In genomic region chr1:178964469-178965330, GRCh38 we compare ENCODE assay signal across 19 cellular contexts.
DNase-seq lines count a peak whose midpoint lies in the region; ATAC-seq and TF ChIP-seq lines count a peak whose summit lies in the region.
"Had no signal": no experiment of that assay in that cellular context is flagged by ENCODE, and none has a peak within 500 bp of the region (broad histone marks: within the 10 kb centered on the region; RNA-seq: fewer than 3 reads in every experiment).

No MANE protein-coding gene starts in this region.

- H2AFZ ChIP-seq in IMR-90 (replicated peaks; ENCODE audit: low read length, poor library complexity) = no peak overlapping the region
- H2AFZ ChIP-seq: GM23248 had no signal

- DNase-seq in GM13977 (ENCODE audit: low spot score) = peak; percentile 3
- DNase-seq in IMR-90 = no peak
- peak; percentile 53 for DNase-seq in mesenteric fat pad (ENCODE audit: low spot score)
- DNase-seq in T-cell = no peak
- no peak for DNase-seq in GM19240 (ENCODE audit: insufficient read length, low spot score)
- no peak for DNase-seq in activated T-cell treated with anti-CD3 and anti-CD28 coated beads, Interleukin-2, amount 50 U/mL, for 24 hours
- DNase-seq: ACHN; BE2C; C1 segment of cervical spinal cord; CD4-positive, CD25-positive, alpha-beta regulatory T cell; CD8-positive, alpha-beta memory T cell; COR-L47; DMS 273 treated with DMSO at 0.1 percent for 48 hours; DMS53; GM23248; HCEC 1CT; KG1 had no signal

- no peaks in the 10 kb centered on the region for H4K20me1 ChIP-seq in IMR-90 (ENCODE audit: insufficient read depth, low read length)

- no peak overlapping the region for H2AK9ac ChIP-seq in IMR-90 (replicated peaks; ENCODE audit: low read depth, low read length, poor library complexity)

- peaks cover 12% of the 10 kb centered on the region for H3K9me3 ChIP-seq in IMR-90 (ENCODE audit: control insufficient read depth, insufficient read depth, low read length)
- H3K9me3 ChIP-seq: BE2C had no signal

- no peaks in the 10 kb centered on the region for H3K9me3 Mint-ChIP-seq in T-cell
- H3K9me3 Mint-ChIP-seq in activated T-cell treated with anti-CD3 and anti-CD28 coated beads, Interleukin-2, amount 50 U/mL, for 24 hours = peaks cover 6% of the 10 kb centered on the region

- no peak for TF ChIP-seq RAD21 in IMR-90 (IDR thresholded peaks at IDR 0.05; ENCODE audit: low read length)

- no peaks in the 10 kb centered on the region for H3K9me1 ChIP-seq in IMR-90 (ENCODE audit: insufficient read depth, low read length)

- H3K9ac ChIP-seq in IMR-90 (ENCODE audit: low read depth, low read length) = no peak overlapping the region
- H3K9ac ChIP-seq: GM23248 had no signal

- H3K36me3 ChIP-seq in IMR-90 (ENCODE audit: control insufficient read depth, insufficient read depth, low read length) = no peaks in the 10 kb centered on the region
- H3K36me3 ChIP-seq: BE2C had no signal

- no peak overlapping the region for H3K27ac Mint-ChIP-seq in T-cell
- H3K27ac Mint-ChIP-seq in activated T-cell treated with anti-CD3 and anti-CD28 coated beads, Interleukin-2, amount 50 U/mL, for 24 hours = no peak overlapping the region
- H3K27ac Mint-ChIP-seq: CD4-positive, CD25-positive, alpha-beta regulatory T cell; IgD-negative memory B cell had no signal

- TF ChIP-seq CTCF in GM13977 (IDR thresholded peaks at IDR 0.05; ENCODE audit: extremely low read depth, insufficient read depth, missing control alignments) (no peak), IMR-90 (conservative IDR thresholded peaks at IDR 0.05; ENCODE audit: low read depth, low read length) (no peak)

- no peaks in the 10 kb centered on the region for H3K79me1 ChIP-seq in IMR-90 (ENCODE audit: low read depth in 1 of 2, low read length in 2 of 2)

- dilution Hi-C loops in IMR-90 (cut with HindIII; ENCODE audit: low sequenced_read_pairs, unreplicated experiment) = no loop called here

- no peak overlapping the region for H3K56ac ChIP-seq in IMR-90 (ENCODE audit: extremely low read depth, insufficient read depth, low read length)

- no peak for ATAC-seq in IMR-90 (ENCODE audit: low read depth)
- ATAC-seq in T-cell (replicated peaks in 1 of 4) = no peak

- intact Hi-C loops in IMR-90 (cut with micrococcal nuclease) = no loop called here

- no peak overlapping the region for H4K91ac ChIP-seq in IMR-90 (ENCODE audit: insufficient read depth, low read depth, low read length)

- no peak overlapping the region for H2BK5ac ChIP-seq in IMR-90 (ENCODE audit: low read depth, low read length, poor library complexity, severe bottlenecking)

- no peak overlapping the region for H3K23ac ChIP-seq in IMR-90 (ENCODE audit: low read depth, low read length)

- peaks cover 15% of the 10 kb centered on the region for H3K27me3 ChIP-seq in IMR-90 (ENCODE audit: control insufficient read depth, insufficient read depth, low read length)
- H3K27me3 ChIP-seq: BE2C had no signal

- POLR2A ChIA-PET in IMR-90 (lab: Charles Lee; ENCODE audit: unreplicated experiment) = no interaction called here
- POLR2A ChIA-PET in T-cell (lab: Charles Lee) = no interaction called here

- WGBS in IMR-90 (ENCODE audit: extremely low coverage in 2 of 2, insufficient read length in 1 of 2), 2 experiments = 80% methylated on average over 1 of the region's 8 CpGs; no CpG with 5 or more reads in 1 of the 2 experiments

- no peak overlapping the region for H3K4ac ChIP-seq in IMR-90 (ENCODE audit: low read depth, low read length)

- H2BK20ac ChIP-seq in IMR-90 (ENCODE audit: low read depth, low read length) = no peak overlapping the region

- no peak overlapping the region for H4K5ac ChIP-seq in IMR-90 (ENCODE audit: low read depth, low read length)

- H3K14ac ChIP-seq in IMR-90 (replicated peaks; ENCODE audit: low read depth, low read length) = no peak overlapping the region

- peaks cover 3 to 5% of the 10 kb centered on the region in 2 donors for H3K27me3 Mint-ChIP-seq in T-cell
- no peaks in the 10 kb centered on the region for H3K27me3 Mint-ChIP-seq in activated T-cell treated with anti-CD3 and anti-CD28 coated beads, Interleukin-2, amount 50 U/mL, for 24 hours

- H2BK120ac ChIP-seq in IMR-90 (ENCODE audit: low read depth, low read length) = no peak overlapping the region

- no peak overlapping the region for H3K18ac ChIP-seq in IMR-90 (ENCODE audit: low read depth, low read length)

- in situ Hi-C loops in GM13977 (cut with MboI; ENCODE audit: low pct_unique_long_range_greater_than_20kb, low sequenced_read_pairs, unreplicated experiment) = no loop called here
- in situ Hi-C loops in IMR-90 (cut with MboI; ENCODE audit: low sequenced_read_pairs) = no loop called here

- H3K4me3 Mint-ChIP-seq in T-cell = no peak overlapping the region
- H3K4me3 Mint-ChIP-seq in activated T-cell treated with anti-CD3 and anti-CD28 coated beads, Interleukin-2, amount 50 U/mL, for 24 hours = no peak overlapping the region
- H3K4me3 Mint-ChIP-seq: CD4-positive, CD25-positive, alpha-beta regulatory T cell; CD8-positive, alpha-beta memory T cell; IgD-negative memory B cell had no signal

- H3K4me1 Mint-ChIP-seq in T-cell = no peaks in the 10 kb centered on the region
- H3K4me1 Mint-ChIP-seq in activated T-cell treated with anti-CD3 and anti-CD28 coated beads, Interleukin-2, amount 50 U/mL, for 24 hours (ENCODE audit: low read depth) = peaks cover 1% of the 10 kb centered on the region
- H3K4me1 Mint-ChIP-seq: CD4-positive, CD25-positive, alpha-beta regulatory T cell; CD8-positive, alpha-beta memory T cell had no signal

- H3K36me3 Mint-ChIP-seq in T-cell = no peaks in the 10 kb centered on the region
- no peaks in the 10 kb centered on the region for H3K36me3 Mint-ChIP-seq in activated T-cell treated with anti-CD3 and anti-CD28 coated beads, Interleukin-2, amount 50 U/mL, for 24 hours (ENCODE audit: low read depth)
- H3K36me3 Mint-ChIP-seq: CD4-positive, CD25-positive, alpha-beta regulatory T cell had no signal

- H3K27ac ChIP-seq in IMR-90 (ENCODE audit: insufficient read depth, low read length) = no peak overlapping the region
- H3K27ac ChIP-seq: GM23248, HL-60 had no signal

- H3K4me3 ChIP-seq in IMR-90 (ENCODE audit: insufficient read depth, low read depth, low read length) = no peak overlapping the region
- H3K4me3 ChIP-seq: GM23248 had no signal

- TF ChIP-seq POLR2A in IMR-90 (IDR thresholded peaks at IDR 0.05; ENCODE audit: low read depth, low read length) = no peak

- no TSS peak for BruUV-seq in IMR-90 (replicated peaks; lab: Mats Ljungman, UMichigan)

- H3K4me1 ChIP-seq in IMR-90 (ENCODE audit: control insufficient read depth, insufficient read depth, low read length) = no peaks in the 10 kb centered on the region
- H3K4me1 ChIP-seq: BE2C had no signal

- H3K4me2 ChIP-seq in IMR-90 (ENCODE audit: low read depth, low read length) = no peak overlapping the region

- H2BK15ac ChIP-seq in IMR-90 (ENCODE audit: low read depth, low read length) = no peak overlapping the region

- CTCF ChIA-PET in IMR-90 (lab: Yijun Ruan, JAX) = no interaction called here
- CTCF ChIA-PET in T-cell (lab: Charles Lee) = no interaction called here

- no peak overlapping the region for H2AK5ac ChIP-seq in IMR-90 (ENCODE audit: low read depth, low read length)

- no peak overlapping the region for H4K8ac ChIP-seq in IMR-90 (ENCODE audit: low read depth in 2 of 2, low read length in 2 of 2)

TF ChIP-seq in IMR-90, 13 proteins besides CTCF, POLR2A, EP300 and RAD21:
- TF ChIP-seq USF2 (IDR thresholded peaks at IDR 0.05; ENCODE audit: low read depth, low read length) = no peak
- no peak for TF ChIP-seq SMC3 (IDR thresholded peaks at IDR 0.05; ENCODE audit: low read depth, low read length)
- TF ChIP-seq MAZ (IDR thresholded peaks at IDR 0.05; ENCODE audit: borderline replicate concordance, low read depth, low read length) = no peak
- TF ChIP-seq MXI1 (IDR thresholded peaks at IDR 0.05; ENCODE audit: borderline replicate concordance, low read depth, low read length) = no peak
- TF ChIP-seq CEBPB (IDR thresholded peaks at IDR 0.05; ENCODE audit: low read depth, low read length) = peak; percentile 79
- no peak for TF ChIP-seq CHD1 (IDR thresholded peaks at IDR 0.05; ENCODE audit: low read depth, low read length)
- no peak for TF ChIP-seq MAFK (IDR thresholded peaks at IDR 0.05; ENCODE audit: low read depth, low read length)
- TF ChIP-seq FOS (IDR thresholded peaks at IDR 0.05; ENCODE audit: low read depth, low read length) = no peak
TF ChIP-seq in IMR-90: peak in this region for 1.

Comparison
In these comparisons a context has a peak if more than half of its experiments do, and no peak if none do; other contexts are left out.
1. DNase-seq: peak in GM13977 (single experiment) and mesenteric fat pad (single experiment); none in IMR-90 (single experiment), T-cell (0 of 34), GM19240 (single experiment) and activated T-cell treated with anti-CD3 and anti-CD28 coated beads, Interleukin-2, amount 50 U/mL, for 24 hours (single experiment).